Comparison of ENCODE assay signal across 22 cellular contexts in genomic region chr2:179250084-179250483, GRCh38. TPM values are rescaled to one million over a fixed set of nuclear protein-coding genes. Genes with fewer than 3 reads are reported as not detected.
A peak's percentile ranks its signal among the peaks of the same experiment; 100 is the strongest.
DNase-seq lines count a peak whose midpoint lies in the region; ATAC-seq and TF ChIP-seq lines count a peak whose summit lies in the region.
"Had no signal": no experiment of that assay in that cellular context is flagged by ENCODE, and none has a peak within 500 bp of the region (broad histone marks: within the 10 kb centered on the region; RNA-seq: fewer than 3 reads in every experiment).

No MANE protein-coding gene starts in this region.

- peak overlapping the region; percentile 50 for H3K27ac Mint-ChIP-seq in activated naive CD8-positive, alpha-beta T cell
- H3K27ac Mint-ChIP-seq in activated naive CD8-positive, alpha-beta T cell treated with anti-CD3 and anti-CD28 coated beads for 36 hours = no peak overlapping the region
- H3K27ac Mint-ChIP-seq: activated CD8-positive, alpha-beta memory T cell treated with anti-CD3 and anti-CD28 coated beads, Interleukin-2, amount 10 ng/mL, durations not matched to agents 7 days and 5 days; endodermal cell; mesothelial cell of epicardium; WTC11 had no signal

- no peak overlapping the region for H3K4me3 Mint-ChIP-seq in activated naive CD8-positive, alpha-beta T cell
- H3K4me3 Mint-ChIP-seq in activated naive CD8-positive, alpha-beta T cell treated with anti-CD3 and anti-CD28 coated beads for 36 hours = no peak overlapping the region
- H3K4me3 Mint-ChIP-seq: activated CD8-positive, alpha-beta memory T cell treated with anti-CD3 and anti-CD28 coated beads, Interleukin-2, amount 10 ng/mL, durations not matched to agents 7 days and 5 days; CD8-positive, alpha-beta memory T cell; endodermal cell; mesothelial cell of epicardium; WTC11 had no signal

- peaks cover 2% of the 10 kb centered on the region for H3K36me3 Mint-ChIP-seq in activated naive CD8-positive, alpha-beta T cell
- H3K36me3 Mint-ChIP-seq in activated naive CD8-positive, alpha-beta T cell treated with anti-CD3 and anti-CD28 coated beads for 36 hours = peaks cover 2% of the 10 kb centered on the region
- H3K36me3 Mint-ChIP-seq: activated CD8-positive, alpha-beta memory T cell treated with anti-CD3 and anti-CD28 coated beads, Interleukin-2, amount 10 ng/mL, durations not matched to agents 7 days and 5 days had no signal

- TF ChIP-seq CTCF in fibroblast of mammary gland (conservative IDR thresholded peaks at IDR 0.05; ENCODE audit: control insufficient read depth, insufficient read depth, low read depth, low read length) = no peak

- ATAC-seq in GM18868 (IDR thresholded peaks at IDR 0.05; ENCODE audit: unreplicated experiment) (no peak), HG03571 (IDR thresholded peaks at IDR 0.05; ENCODE audit: unreplicated experiment) (no peak)
- ATAC-seq: activated CD8-positive, alpha-beta memory T cell treated with anti-CD3 and anti-CD28 coated beads, Interleukin-2, amount 10 ng/mL, durations not matched to agents 7 days and 5 days; body of pancreas; left lobe of liver; Panc1; WTC11 had no signal

- DNase-seq in activated naive CD8-positive, alpha-beta T cell treated with anti-CD3 and anti-CD28 coated beads for 36 hours = no peak
- DNase-seq in M059J (ENCODE audit: low read depth) = peak; percentile 15
- DNase-seq in fibroblast of mammary gland (ENCODE audit: low read depth) = peak; percentile 29
- no peak for DNase-seq in posterior vena cava (ENCODE audit: low spot score)
- DNase-seq in SKM-1 (lab: John Stamatoyannopoulos, UW; ENCODE audit: unreplicated experiment) = no peak
- DNase-seq: activated CD8-positive, alpha-beta memory T cell treated with anti-CD3 and anti-CD28 coated beads, Interleukin-2, amount 10 ng/mL, durations not matched to agents 7 days and 5 days; activated gamma-delta T cell treated with Interleukin-2 at 50 U/mL for 16 hours; body of pancreas; CD8-positive, alpha-beta memory T cell; DMS79; endodermal cell; NCI-H1105 treated with DMSO at 0.1 percent for 48 hours; NCI-H2081; tibial artery had no signal

- peaks cover 9% of the 10 kb centered on the region for H3K9me3 Mint-ChIP-seq in activated naive CD8-positive, alpha-beta T cell (ENCODE audit: low read depth)
- peaks cover 7% of the 10 kb centered on the region for H3K9me3 Mint-ChIP-seq in activated naive CD8-positive, alpha-beta T cell treated with anti-CD3 and anti-CD28 coated beads for 36 hours

- peaks cover 40% of the 10 kb centered on the region for H3K4me1 Mint-ChIP-seq in activated naive CD8-positive, alpha-beta T cell (ENCODE audit: low read depth)
- H3K4me1 Mint-ChIP-seq in activated naive CD8-positive, alpha-beta T cell treated with anti-CD3 and anti-CD28 coated beads for 36 hours = peaks cover 34% of the 10 kb centered on the region

- intact Hi-C loops in posterior vena cava (cut with DNase I) = no loop called here

- peaks cover 5% of the 10 kb centered on the region for H3K27me3 Mint-ChIP-seq in activated naive CD8-positive, alpha-beta T cell
- H3K27me3 Mint-ChIP-seq in activated naive CD8-positive, alpha-beta T cell treated with anti-CD3 and anti-CD28 coated beads for 36 hours = no peaks in the 10 kb centered on the region
- H3K27me3 Mint-ChIP-seq: activated CD8-positive, alpha-beta memory T cell treated with anti-CD3 and anti-CD28 coated beads, Interleukin-2, amount 10 ng/mL, durations not matched to agents 7 days and 5 days had no signal

- H3K4me3 ChIP-seq in fibroblast of mammary gland (ENCODE audit: control insufficient read depth, low read depth, low read length) = no peak overlapping the region
- H3K4me3 ChIP-seq: body of pancreas, HAP-1, tibial artery had no signal

RNA-seq across cellular contexts. Expression of gene SESTD1, which starts 14.5 kb away (rescaled TPM):
- total RNA-seq in activated naive CD8-positive, alpha-beta T cell treated with anti-CD3 and anti-CD28 coated beads for 36 hours = 1 to 10 TPM; 4.4 to 5.7 TPM
- total RNA-seq in M059J (2014; rRNA removed; shearing (Covaris generic)) = 4.4 and 7.1 TPM in 2 replicates
- total RNA-seq in posterior vena cava = 100 to 1,000 TPM; 142 to 163 TPM

Comparison
In these comparisons a context has a peak if more than half of its experiments do, and no peak if none do; other contexts are left out.
1. DNase-seq: peak in M059J (single experiment) and fibroblast of mammary gland (single experiment); none in activated naive CD8-positive, alpha-beta T cell treated with anti-CD3 and anti-CD28 coated beads for 36 hours (single experiment), posterior vena cava (single experiment) and SKM-1 (single experiment).
2. RNA of gene SESTD1, which starts 14.5 kb away (total RNA-seq): 142 to 163 TPM in posterior vena cava; 4.4 to 7.1 TPM in M059J and 4.4 to 5.7 TPM in activated naive CD8-positive, alpha-beta T cell treated with anti-CD3 and anti-CD28 coated beads for 36 hours; every median in the first group is over 10 times any median in the second.